ENCODE assay signal across 1 cellular context in the genomic region with DNA sequence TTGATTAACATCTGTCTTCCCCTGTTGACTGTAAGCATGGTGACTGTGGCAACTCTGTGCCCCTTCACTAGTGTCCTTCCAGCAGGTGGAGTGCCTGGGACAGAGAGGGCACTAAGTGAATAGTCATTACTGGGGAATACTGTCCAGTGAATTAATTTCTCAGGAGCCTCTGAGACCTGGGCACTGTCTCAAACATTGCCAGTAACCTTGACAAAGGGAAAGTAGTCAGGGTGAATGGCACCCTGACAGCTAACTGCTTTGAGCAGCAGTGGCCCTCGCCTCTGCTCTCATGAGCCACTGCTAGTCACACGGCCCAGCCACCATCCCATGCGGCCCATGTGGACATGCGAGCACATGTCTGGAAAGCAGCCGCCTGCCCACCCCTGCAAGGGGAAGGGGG.
TF ChIP-seq lines count a peak whose summit lies in the region.

No MANE protein-coding gene starts in this region.

TF ChIP-seq in HCT116, 20 proteins besides CTCF, POLR2A, EP300 and RAD21 (continued from another document):
- no peak for TF ChIP-seq CBX3 (IDR thresholded peaks at IDR 0.05; ENCODE audit: low read depth)
